In genomic region chr5:132774406-132774805, GRCh38 we compare ENCODE assay signal across 16 cellular contexts. TPM values are rescaled to one million over a fixed set of nuclear protein-coding genes. Genes with fewer than 3 reads are reported as not detected.
A peak's percentile ranks its signal among the peaks of the same experiment; 100 is the strongest.
DNase-seq lines count a peak whose midpoint lies in the region; ATAC-seq and TF ChIP-seq lines count a peak whose summit lies in the region.
"Had no signal": no experiment of that assay in that cellular context is flagged by ENCODE, and none has a peak within 500 bp of the region (broad histone marks: within the 10 kb centered on the region; RNA-seq: fewer than 3 reads in every experiment).

No MANE protein-coding gene starts in this region.

- ATAC-seq in gastroesophageal sphincter (no peak), thoracic aorta (ENCODE audit: insufficient number of reproducible peaks, low FRiP score, low read depth) (no peak), GM18861 (IDR thresholded peaks at IDR 0.05; ENCODE audit: unreplicated experiment) (no peak)
- ATAC-seq: pancreas had no signal

- intact Hi-C loops in breast epithelium (cut with DNase I; ENCODE audit: low total_unique reads) (no loop called here), MCF 10A (cut with micrococcal nuclease) (no loop called here)

- TF ChIP-seq POLR2A in breast epithelium (IDR thresholded peaks at IDR 0.05) (no peak), gastroesophageal sphincter (IDR thresholded peaks at IDR 0.05) (no peak)

- no peaks in the 10 kb centered on the region for H3K36me3 Mint-ChIP-seq in MCF 10A (ENCODE audit: insufficient read depth, unreplicated experiment)
- H3K36me3 Mint-ChIP-seq: IgD-negative memory B cell, mesothelial cell of epicardium had no signal

- WGBS in gastroesophageal sphincter (ENCODE audit: low coverage in 1 of 2), 2 donors: 60 to 86% methylated on average over 1 of the region's 3 CpGs

- DNase-seq in breast epithelium (ENCODE audit: low spot score in 2 of 2): no peak
- no peak for DNase-seq in MCF 10A (ENCODE audit: unreplicated experiment)
- no peak for DNase-seq in thoracic aorta (ENCODE audit: low spot score)
- no peak for DNase-seq in NOMO-1 treated with dmso at 0.1 percent for 144 hours (lab: John Stamatoyannopoulos, UW; ENCODE audit: unreplicated experiment)
- DNase-seq: CD4-positive, alpha-beta T cell; foreskin fibroblast; NCI-H526; pancreas had no signal

- peaks cover 3 to 5% of the 10 kb centered on the region in 2 donors for H3K4me1 ChIP-seq in breast epithelium
- H3K4me1 ChIP-seq in gastroesophageal sphincter: peaks cover 0 to 85% (median 38%) of the 10 kb centered on the region in 3 donors
- peaks cover 56 to 81% of the 10 kb centered on the region in 2 donors for H3K4me1 ChIP-seq in thoracic aorta (ENCODE audit: control insufficient read depth in 1 of 2, low read depth in 2 of 2)

- no peak overlapping the region for H3K4me3 Mint-ChIP-seq in MCF 10A (ENCODE audit: unreplicated experiment)
- H3K4me3 Mint-ChIP-seq: mesothelial cell of epicardium; T-helper 1 cell treated with Interleukin-12 subunit alpha and Interleukin-12 subunit beta and Interleukin-4 antibody, amounts not matched to agents 30 μg/mL and 1 μg/mL, for 36 hours had no signal

- no peaks in the 10 kb centered on the region for H3K27me3 ChIP-seq in breast epithelium
- H3K27me3 ChIP-seq in gastroesophageal sphincter: no peaks in the 10 kb centered on the region
- H3K27me3 ChIP-seq in thoracic aorta (replicated peaks; ENCODE audit: insufficient read depth): no peaks in the 10 kb centered on the region
- H3K27me3 ChIP-seq: pancreas, Peyer's patch, thyroid gland had no signal

- no peaks in the 10 kb centered on the region for H3K9me3 ChIP-seq in breast epithelium
- no peaks in the 10 kb centered on the region for H3K9me3 ChIP-seq in gastroesophageal sphincter
- H3K9me3 ChIP-seq in thoracic aorta: no peaks in the 10 kb centered on the region
- H3K9me3 ChIP-seq: pancreas, Peyer's patch, thyroid gland had no signal

- TF ChIP-seq CTCF in breast epithelium (IDR thresholded peaks at IDR 0.05) (no peak), MCF 10A (IDR thresholded peaks at IDR 0.05; ENCODE audit: unreplicated experiment) (no peak), gastroesophageal sphincter (IDR thresholded peaks at IDR 0.05) (no peak), thoracic aorta (IDR thresholded peaks at IDR 0.05) (no peak)

- BruUV-seq in MCF 10A (replicated peaks; lab: Mats Ljungman, UMichigan): no TSS peak

- no peak for TF ChIP-seq EP300 in gastroesophageal sphincter (IDR thresholded peaks at IDR 0.05)

- H3K27ac Mint-ChIP-seq in MCF 10A (ENCODE audit: low read depth, unreplicated experiment): no peak overlapping the region
- H3K27ac Mint-ChIP-seq: CD4-positive, alpha-beta T cell; mesothelial cell of epicardium; T-helper 1 cell treated with Interleukin-12 subunit alpha and Interleukin-12 subunit beta and Interleukin-4 antibody, amounts not matched to agents 30 μg/mL and 1 μg/mL, for 36 hours had no signal

- peak overlapping the region in 1 of 3 donors; percentile 2 for H3K4me3 ChIP-seq in breast epithelium
- no peak overlapping the region for H3K4me3 ChIP-seq in gastroesophageal sphincter
- peak overlapping the region; percentile 10 for H3K4me3 ChIP-seq in thoracic aorta
- H3K4me3 ChIP-seq: Peyer's patch, thyroid gland had no signal

- peaks cover 25% of the 10 kb centered on the region for H3K4me1 Mint-ChIP-seq in MCF 10A (ENCODE audit: insufficient read depth, unreplicated experiment)

- H3K9me3 Mint-ChIP-seq in MCF 10A (ENCODE audit: unreplicated experiment): no peaks in the 10 kb centered on the region
- H3K9me3 Mint-ChIP-seq: CD4-positive, alpha-beta T cell; IgD-negative memory B cell; mesothelial cell of epicardium; T-helper 1 cell treated with Interleukin-12 subunit alpha and Interleukin-12 subunit beta and Interleukin-4 antibody, amounts not matched to agents 30 μg/mL and 1 μg/mL, for 36 hours had no signal

- CTCF ChIA-PET in MCF 10A (lab: Yijun Ruan, JAX): interaction anchor here (0.6 to 3.9 kb wide), 2 partner anchors 46 to 84 kb away, joined by 3 to 26 read pairs; no protein-coding TSS in a partner anchor

- POLR2A ChIA-PET in MCF 10A (lab: Yijun Ruan, JAX): interaction anchor here (2.0 kb wide), 1 partner anchor 37 kb away, joined by 15 read pairs; the partner anchor contains the start of gene KIF3A

- no peaks in the 10 kb centered on the region for H3K36me3 ChIP-seq in breast epithelium
- H3K36me3 ChIP-seq in gastroesophageal sphincter: no peaks in the 10 kb centered on the region
- H3K36me3 ChIP-seq in thoracic aorta: no peaks in the 10 kb centered on the region
- H3K36me3 ChIP-seq: pancreas, Peyer's patch, thyroid gland had no signal

- no peaks in the 10 kb centered on the region for H3K27me3 Mint-ChIP-seq in MCF 10A (ENCODE audit: insufficient read depth, unreplicated experiment)

- H3K27ac ChIP-seq in breast epithelium: peak overlapping the region; percentile 14 to 56
- H3K27ac ChIP-seq in gastroesophageal sphincter: peak overlapping the region in 3 of 4 donors; percentile 86 to 88 (median 87)
- peak overlapping the region; percentile 70 to 85 for H3K27ac ChIP-seq in thoracic aorta
- H3K27ac ChIP-seq: pancreas had no signal

RNA-seq across cellular contexts. Expression of gene SEPTIN8, which starts 2.6 kb away (rescaled TPM):
- total RNA-seq in breast epithelium (10 to 100 TPM; 26.4 to 43.0 (median 40.0) TPM), MCF 10A (2022) (34.8 and 53.1 TPM in 2 replicates), gastroesophageal sphincter (10 to 100 TPM; 31.6 to 46.4 (median 34.9) TPM), thoracic aorta (100 to 1,000 TPM in 1 of 2 donors, 10 to 100 TPM in 1; 85.7 to 111 TPM)

RNA-seq across cellular contexts. Expression of gene CCNI2, which starts 27.2 kb away (rescaled TPM):
- total RNA-seq in breast epithelium (1 to 10 TPM in 1 of 3 donors, under 1 TPM in 1, not detected in 1; 0.98 to 2.0 TPM), MCF 10A (2022) (0.12 and 0.16 TPM in 2 replicates), gastroesophageal sphincter (not detected), thoracic aorta (not detected)

RNA-seq across cellular contexts. Expression of gene KIF3A, which starts 37.1 kb away (rescaled TPM):
- 10 to 100 TPM in 2 of 3 donors, 1 to 10 TPM in 1; 4.5 to 15.7 (median 11.5) TPM for total RNA-seq in breast epithelium
- 23.9 and 31.5 TPM in 2 replicates for total RNA-seq in MCF 10A (2022)
- total RNA-seq in gastroesophageal sphincter: 10 to 100 TPM in 1 of 4 donors, 1 to 10 TPM in 3; 5.9 to 12.5 (median 7.7) TPM
- 1 to 10 TPM; 3.7 to 5.9 TPM for total RNA-seq in thoracic aorta

RNA-seq across cellular contexts. Expression of gene SOWAHA, which starts 38.7 kb away (rescaled TPM):
- total RNA-seq in breast epithelium (1 to 10 TPM in 1 of 3 donors, under 1 TPM in 2; 0.66 to 3.2 (median 0.96) TPM), MCF 10A (2022) (not detected in 2 replicates), gastroesophageal sphincter (under 1 TPM in 2 of 4 donors, not detected in 2; 0.27 to 0.87 TPM), thoracic aorta (under 1 TPM; 0.63 to 0.68 TPM)
- total RNA-seq: CD4-positive, alpha-beta T cell; dermis microvascular lymphatic vessel endothelial cell had no signal

RNA-seq across cellular contexts. Expression of gene SHROOM1, which starts 56.0 kb away (rescaled TPM):
- total RNA-seq in breast epithelium (10 to 100 TPM in 1 of 3 donors, 1 to 10 TPM in 2; 2.4 to 12.6 (median 9.5) TPM), MCF 10A (2022) (20.5 and 22.7 TPM in 2 replicates), gastroesophageal sphincter (10 to 100 TPM in 1 of 4 donors, 1 to 10 TPM in 3; 5.8 to 10.3 (median 6.5) TPM), thoracic aorta (10 to 100 TPM; 13.1 to 15.4 TPM)

Comparison
In these comparisons a context has a peak if more than half of its experiments do, and no peak if none do; other contexts are left out.
1. H3K27ac ChIP-seq: peak in every context shown above with its lines; median percentile 87 in gastroesophageal sphincter; 78 in thoracic aorta; 35 in breast epithelium.